Comparison of ENCODE assay signal across 7 cellular contexts in genomic region chr13:19329365-19329764, GRCh38.
"Had no signal": no experiment of that assay in that cellular context is flagged by ENCODE, and none has a peak within 500 bp of the region (broad histone marks: within the 10 kb centered on the region; RNA-seq: fewer than 3 reads in every experiment).

No MANE protein-coding gene starts in this region.

- ATAC-seq: GM23338 had no signal

- DNase-seq: H9, HCEC 1CT, KBM-7 had no signal

- FAIRE-seq: H1, H54, HTR-8/SVneo had no signal

- H3K4me3 ChIP-seq: GM23338 had no signal
